Comparison of ENCODE assay signal across 17 cellular contexts in the genomic region with DNA sequence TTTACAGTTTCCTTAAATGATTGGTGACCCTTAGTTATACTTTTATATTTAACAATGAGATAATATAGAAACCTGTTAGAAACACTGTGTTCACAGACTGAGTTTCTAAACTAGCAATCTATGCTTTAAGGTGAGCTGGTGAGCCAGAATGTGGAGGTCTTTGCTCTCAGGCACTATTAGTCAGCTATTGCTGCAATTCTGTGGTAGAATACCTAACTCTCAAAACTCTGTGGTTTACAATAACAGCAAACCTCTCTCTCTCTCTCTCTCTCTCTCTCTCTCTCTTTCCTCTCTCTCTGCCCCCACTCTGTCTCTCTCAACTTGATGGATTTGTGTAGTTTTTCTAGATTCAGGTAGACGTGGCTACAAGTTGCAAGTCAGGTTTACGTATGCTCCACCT. TPM values are rescaled to one million over a fixed set of nuclear protein-coding genes. Genes with fewer than 3 reads are reported as not detected.
A peak's percentile ranks its signal among the peaks of the same experiment; 100 is the strongest.
DNase-seq lines count a peak whose midpoint lies in the region; ATAC-seq, FAIRE-seq and TF ChIP-seq lines count a peak whose summit lies in the region.
"Had no signal": no experiment of that assay in that cellular context is flagged by ENCODE, and none has a peak within 500 bp of the region (broad histone marks: within the 10 kb centered on the region; RNA-seq: fewer than 3 reads in every experiment).

No MANE protein-coding gene starts in this region.

- no peaks in the 10 kb centered on the region for H3K9me3 ChIP-seq in neuronal stem cell (replicated peaks in 1 of 2; ENCODE audit: control insufficient read depth in 2 of 2, insufficient read depth in 1 of 2, low read depth in 1 of 2, low read length in 2 of 2)
- H3K9me3 ChIP-seq: ovary had no signal

- no peak overlapping the region for H2AK5ac ChIP-seq in neuronal stem cell (ENCODE audit: low read depth, low read length)

- no peak for TF ChIP-seq CTCF in foreskin keratinocyte (conservative IDR thresholded peaks at IDR 0.05)

- no peak overlapping the region for H3K4ac ChIP-seq in neuronal stem cell (ENCODE audit: low read length)

- no peak for FAIRE-seq in H54 (lab: Jason Lieb, UNC)
- FAIRE-seq: astrocyte had no signal

- no peak overlapping the region for H2BK12ac ChIP-seq in neuronal stem cell (ENCODE audit: low read length)

- H3K79me1 ChIP-seq in neuronal stem cell (ENCODE audit: low read depth, low read length) = no peaks in the 10 kb centered on the region

- no peak overlapping the region for H3K9ac ChIP-seq in neuronal stem cell (ENCODE audit: low read depth, low read length, poor library complexity)

- DNase-seq in foreskin keratinocyte = peak; percentile 23 to 57
- DNase-seq in NCI-H748 treated with DMSO at 0.1 percent for 48 hours (lab: John Stamatoyannopoulos, UW) = no peak
- DNase-seq in H54 (ENCODE audit: insufficient read length, low spot score) = no peak
- DNase-seq in NCI-H146 (lab: John Stamatoyannopoulos, UW) = no peak
- DNase-seq in neuronal stem cell (ENCODE audit: low spot score) = no peak
- DNase-seq: activated effector memory CD4-positive, alpha-beta T cell treated with Interleukin-2 at 50 U/mL for 16 hours; cortex of kidney; H7; NCI-H1436; ovary; PC-9; small intestine had no signal

- no peak overlapping the region for H4K8ac ChIP-seq in neuronal stem cell (ENCODE audit: low read depth, low read length)

- no peaks in the 10 kb centered on the region for H3K27me3 ChIP-seq in foreskin keratinocyte
- no peaks in the 10 kb centered on the region for H3K27me3 ChIP-seq in neuronal stem cell (ENCODE audit: control insufficient read depth in 3 of 3, insufficient read depth in 3 of 3, low read depth in 1 of 3, low read length in 3 of 3)
- H3K27me3 ChIP-seq: ovary had no signal

- WGBS in neuronal stem cell (ENCODE audit: extremely low coverage in 2 of 2, insufficient read length in 2 of 2, insufficient replicate concordance in 1 of 2), 2 donors = no CpG with 5 or more reads among the region's 2 CpGs

- H3K27ac ChIP-seq in foreskin keratinocyte (no peak overlapping the region), neuronal stem cell (replicated peaks; ENCODE audit: low read length) (no peak overlapping the region)
- H3K27ac ChIP-seq: ovary, PC-9 had no signal

- no peak for TF ChIP-seq POLR2A in H54 (IDR thresholded peaks at IDR 0.05; ENCODE audit: low read depth, low read length)

- no peaks in the 10 kb centered on the region for H3K36me3 ChIP-seq in neuronal stem cell (replicated peaks in 1 of 2; ENCODE audit: control insufficient read depth in 2 of 2, insufficient read depth in 2 of 2, low read length in 2 of 2)
- H3K36me3 ChIP-seq: ovary had no signal

- ATAC-seq in GM18909 (IDR thresholded peaks at IDR 0.05; ENCODE audit: poor library complexity, unreplicated experiment) = peak; percentile 83
- ATAC-seq in HG02610 (IDR thresholded peaks at IDR 0.05; ENCODE audit: unreplicated experiment) = peak; percentile 50
- ATAC-seq in HG03520 (IDR thresholded peaks at IDR 0.05; ENCODE audit: unreplicated experiment) = peak; percentile 72
- peak; percentile 12 for ATAC-seq in foreskin keratinocyte
- ATAC-seq: SK-N-SH treated with all-trans-retinoic acid at 6 μM for 48 hours had no signal

- H2BK120ac ChIP-seq in neuronal stem cell (ENCODE audit: low read depth, low read length) = no peak overlapping the region

- H2AFZ ChIP-seq in neuronal stem cell (ENCODE audit: low read length) = no peak overlapping the region
- H2AFZ ChIP-seq: PC-9 had no signal

- no peak overlapping the region for H3K4me2 ChIP-seq in neuronal stem cell (ENCODE audit: insufficient read depth, low read length, poor library complexity, severe bottlenecking)
- H3K4me2 ChIP-seq: PC-9 had no signal

- no peak overlapping the region for H3K23ac ChIP-seq in neuronal stem cell (ENCODE audit: low read depth, low read length, poor library complexity)

- H2BK5ac ChIP-seq in neuronal stem cell (ENCODE audit: low read length) = no peak overlapping the region

- H2BK15ac ChIP-seq in neuronal stem cell (ENCODE audit: low read length) = no peak overlapping the region

- no peak overlapping the region for H3K18ac ChIP-seq in neuronal stem cell (ENCODE audit: low read length)

- no peak overlapping the region for H3K4me3 ChIP-seq in neuronal stem cell (ENCODE audit: low read length in 2 of 2)
- H3K4me3 ChIP-seq: ovary, PC-9 had no signal

- no peaks in the 10 kb centered on the region for H3K4me1 ChIP-seq in foreskin keratinocyte
- H3K4me1 ChIP-seq in neuronal stem cell (ENCODE audit: control insufficient read depth in 2 of 2, insufficient read depth in 1 of 2, low read depth in 1 of 2, low read length in 2 of 2) = no peaks in the 10 kb centered on the region

- no peak overlapping the region for H3K14ac ChIP-seq in neuronal stem cell (ENCODE audit: low read length)

- H4K91ac ChIP-seq in neuronal stem cell (ENCODE audit: low read depth, low read length, poor library complexity) = no peak overlapping the region

RNA-seq across cellular contexts. Expression of gene LCORL, which starts 17.6 kb away (rescaled TPM):
- total RNA-seq in foreskin keratinocyte = 7.1 and 7.3 TPM in 2 replicates
- polyA plus RNA-seq in foreskin keratinocyte = 1.9 and 2.3 TPM in 2 replicates
- 26.7 TPM for polyA plus RNA-seq in neuronal stem cell (2013, experiment 1 of 2)
- 26.9 TPM for polyA plus RNA-seq in neuronal stem cell (2013, experiment 2 of 2)

Comparison
In these comparisons a context has a peak if more than half of its experiments do, and no peak if none do; other contexts are left out.
1. ATAC-seq: peak in every context shown above with its lines; median percentile 83 in GM18909; 72 in HG03520; 50 in HG02610; 12 in foreskin keratinocyte.
2. DNase-seq: peak in foreskin keratinocyte (2 of 2); none in NCI-H748 treated with DMSO at 0.1 percent for 48 hours (single experiment), H54 (single experiment), NCI-H146 (single experiment) and neuronal stem cell (single experiment).